In the genomic region with DNA sequence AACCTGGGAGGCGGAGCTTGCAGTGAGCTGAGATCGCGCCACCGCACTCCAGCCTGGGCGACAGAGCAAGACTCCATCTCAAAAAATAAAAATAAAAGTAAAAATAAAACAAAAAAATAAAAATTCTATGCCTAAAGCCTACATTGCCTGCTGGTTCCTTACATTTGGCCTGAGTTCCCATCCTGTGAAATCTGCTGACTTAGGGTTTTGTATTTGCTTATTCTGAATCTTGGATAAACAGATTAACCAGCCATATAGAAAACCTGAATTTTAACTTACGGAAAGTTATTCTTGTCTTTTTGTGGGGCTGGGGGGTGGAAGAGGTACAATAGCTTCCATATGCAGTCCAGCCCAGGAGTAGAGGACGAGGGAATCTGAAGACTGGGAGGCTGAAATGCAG, we compare ENCODE assay signal across 27 cellular contexts.
"Had no signal": no experiment of that assay in that cellular context is flagged by ENCODE, and none has a peak within 500 bp of the region (broad histone marks: within the 10 kb centered on the region; RNA-seq: fewer than 3 reads in every experiment).

No MANE protein-coding gene starts in this region.

- FAIRE-seq: urothelium cell line had no signal

- H3K79me2 ChIP-seq: parathyroid adenoma had no signal

- H3K27me3 ChIP-seq: neural progenitor cell, ovary, spleen, stomach, thyroid gland, tibial nerve, upper lobe of left lung, vagina had no signal

- H3K9me3 ChIP-seq: ovary, psoas muscle, spleen, stomach, thoracic aorta, thyroid gland, tibial nerve, upper lobe of left lung, vagina had no signal

- ATAC-seq: naive thymus-derived CD4-positive, alpha-beta T cell; psoas muscle; right cardiac atrium; sciatic nerve; stimulated activated effector memory CD8-positive, alpha-beta T cell treated with anti-CD3 and anti-CD28 coated beads, Interleukin-12 subunit alpha, Interleukin-12 subunit beta, amount 100 ng/mL, for 72 hours had no signal

- H3K36me3 ChIP-seq: neural progenitor cell, ovary, thyroid gland had no signal

- H3K4me1 ChIP-seq: neural progenitor cell, parathyroid adenoma, thyroid gland, tibial nerve, upper lobe of left lung, vagina had no signal

- H3K27ac ChIP-seq: neural progenitor cell, ovary, parathyroid adenoma, psoas muscle, skin epidermis, spleen, stomach, thoracic aorta, thyroid gland, tibial nerve, upper lobe of left lung, vagina had no signal

- H2AFZ ChIP-seq: neural progenitor cell, parathyroid adenoma had no signal

- H3K9ac ChIP-seq: neural progenitor cell, parathyroid adenoma had no signal

- H3K4me2 ChIP-seq: neural progenitor cell, smooth muscle cell had no signal

- DNase-seq: naive thymus-derived CD4-positive, alpha-beta T cell; occipital lobe; ovary; posterior cingulate gyrus; psoas muscle; right cardiac atrium; spleen; stimulated activated CD4-positive, alpha-beta T cell treated with anti-CD3 and anti-CD28 coated beads, Interleukin-12 subunit alpha, Interleukin-12 subunit beta, amount 100 ng/mL, for 4 hours; stimulated activated CD4-positive, alpha-beta T cell treated with anti-CD3 and anti-CD28 coated beads, Interleukin-1b, Interleukin-23, amount 100 ng/mL, for 48 hours; stimulated activated CD4-positive, alpha-beta T cell treated with anti-CD3 and anti-CD28 coated beads, Interleukin-2, amount 100 ng/mL, for 48 hours; stimulated activated CD4-positive, alpha-beta T cell treated with anti-CD3 and anti-CD28 coated beads, Interleukin-4, amount 100 ng/mL, for 24 hours; stimulated activated naive B cell treated with anti-CD40 and anti-IgM and Interleukin-4, amounts not matched to agents 10 μg/mL and 1 μg/mL and 100 μg/mL, for 72 hours; stimulated activated naive CD4-positive, alpha-beta T cell treated with Interleukin-2 at 50 U/mL for 16 hours; stomach; thyroid gland; trophoblast cell had no signal

- H3K4me3 ChIP-seq: neural progenitor cell, ovary, psoas muscle, skin epidermis, smooth muscle cell, spleen, stomach, thoracic aorta, thyroid gland, tibial nerve, upper lobe of left lung, vagina had no signal
